12 cellular contexts compared by ENCODE assay signal in genomic region chr16:24996731-24997130, GRCh38.
"Had no signal": no experiment of that assay in that cellular context is flagged by ENCODE, and none has a peak within 500 bp of the region (broad histone marks: within the 10 kb centered on the region; RNA-seq: fewer than 3 reads in every experiment).

No MANE protein-coding gene starts in this region.

- H3K9me3 Mint-ChIP-seq: natural killer cell; T-helper 2 cell treated with Interferon-gamma antibody and Interleukin-4, amounts not matched to agents 5 μg/mL and 100 μg/mL, for 36 hours; type B pancreatic cell had no signal

- H3K27ac Mint-ChIP-seq: T-helper 2 cell treated with Interferon-gamma antibody and Interleukin-4, amounts not matched to agents 5 μg/mL and 100 μg/mL, for 36 hours; type B pancreatic cell had no signal

- H3K27ac ChIP-seq: neutrophil had no signal

- DNase-seq: activated CD4-positive, alpha-beta T cell treated with anti-CD3 and anti-CD28 coated beads, Interleukin-2, amount 50 U/mL, for 1 hour; activated CD8-positive, alpha-beta memory T cell treated with anti-CD3 and anti-CD28 coated beads for 24 hours; left colon; natural killer cell; stimulated activated CD4-positive, alpha-beta T cell treated with anti-CD3 and anti-CD28 coated beads, Interleukin-12 subunit alpha, Interleukin-12 subunit beta, amount 100 ng/mL, for 4 hours; stimulated activated CD4-positive, alpha-beta T cell treated with anti-CD3 and anti-CD28 coated beads, Interleukin-2, amount 100 ng/mL, for 24 hours; stimulated activated naive CD4-positive, alpha-beta T cell treated with Interleukin-2 at 50 U/mL for 16 hours had no signal

- H3K36me3 Mint-ChIP-seq: natural killer cell had no signal

- H3K4me3 Mint-ChIP-seq: natural killer cell; T-helper 2 cell treated with Interferon-gamma antibody and Interleukin-4, amounts not matched to agents 5 μg/mL and 100 μg/mL, for 36 hours; type B pancreatic cell had no signal

- H3K27me3 Mint-ChIP-seq: type B pancreatic cell had no signal

- ATAC-seq: activated CD4-positive, CD25-positive, alpha-beta regulatory T cell treated with anti-CD3 and anti-CD28 coated beads, Interleukin-2, amount 50 U/mL, for 24 hours; esophagus mucosa; natural killer cell had no signal

- H3K27me3 ChIP-seq: neutrophil had no signal
